In genomic region chr6:167420858-167421766, GRCh38 we compare ENCODE assay signal across 16 cellular contexts.
DNase-seq lines count a peak whose midpoint lies in the region; ATAC-seq, FAIRE-seq and TF ChIP-seq lines count a peak whose summit lies in the region.
"Had no signal": no experiment of that assay in that cellular context is flagged by ENCODE, and none has a peak within 500 bp of the region (broad histone marks: within the 10 kb centered on the region; RNA-seq: fewer than 3 reads in every experiment).

No MANE protein-coding gene starts in this region.

- FAIRE-seq in H1 (lab: Jason Lieb, UNC): no peak
- FAIRE-seq: GM12878 had no signal

- TF ChIP-seq RAD21 in H1 (IDR thresholded peaks at IDR 0.05 in 1 of 2, conservative IDR thresholded peaks at IDR 0.05 in 1 of 2; ENCODE audit: low read depth in 2 of 2, low read length in 2 of 2): no peak

- TF ChIP-seq POLR2A in H1 (IDR thresholded peaks at IDR 0.05; ENCODE audit: control extremely low read depth in 1 of 2, low read depth in 2 of 2, low read length in 2 of 2): no peak

- H2BK120ac ChIP-seq in H1 (replicated peaks; ENCODE audit: low read depth, low read length): no peak overlapping the region
- peak overlapping the region; percentile 77 for H2BK120ac ChIP-seq in neuronal stem cell (ENCODE audit: low read depth, low read length)

- H2BK5ac ChIP-seq in H1 (ENCODE audit: low read depth, low read length): 0 out of 2 replicates have a peak overlapping the region, but pooled peaks have one; percentile 39
- H2BK5ac ChIP-seq in neuronal stem cell (ENCODE audit: low read length): peak overlapping the region; percentile 88

- H2BK20ac ChIP-seq in H1 (ENCODE audit: low read length): no peak overlapping the region; the same call in 1 of the 2 replicates

- no peaks in the 10 kb centered on the region for H3K36me3 Mint-ChIP-seq in naive thymus-derived CD4-positive, alpha-beta T cell
- H3K36me3 Mint-ChIP-seq: CD4-positive, CD25-positive, alpha-beta regulatory T cell had no signal

- TF ChIP-seq CTCF in BE2C (IDR thresholded peaks at IDR 0.05; ENCODE audit: low read depth, low read length): no peak
- TF ChIP-seq CTCF in H1 (IDR thresholded peaks at IDR 0.05; ENCODE audit: control extremely low read depth in 1 of 3, insufficient read depth in 1 of 3, low read depth in 1 of 3, low read length in 3 of 3): no peak

- H2BK15ac ChIP-seq in H1 (ENCODE audit: low read length): peak overlapping the region; percentile 72; the same call in 1 of the 2 replicates
- peak overlapping the region; percentile 78 for H2BK15ac ChIP-seq in neuronal stem cell (ENCODE audit: low read length)

- H3K9ac ChIP-seq in H1 (replicated peaks in 1 of 4; ENCODE audit: extremely low read depth in 1 of 4, low read depth in 3 of 4, low read length in 3 of 4) (no peak overlapping the region; a peak in 1 of 7 replicates), neuronal stem cell (ENCODE audit: low read depth, low read length, poor library complexity) (no peak overlapping the region)
- H3K9ac ChIP-seq: parathyroid adenoma had no signal

- H3K23me2 ChIP-seq in H1 (ENCODE audit: low read depth, low read length): no peaks in the 10 kb centered on the region

- H2AFZ ChIP-seq in H1 (ENCODE audit: low read length): no peak overlapping the region
- H2AFZ ChIP-seq in neuronal stem cell (ENCODE audit: low read length): no peak overlapping the region
- H2AFZ ChIP-seq: parathyroid adenoma had no signal

- no peak overlapping the region for H3K4me3 Mint-ChIP-seq in naive thymus-derived CD4-positive, alpha-beta T cell
- H3K4me3 Mint-ChIP-seq: CD4-positive, CD25-positive, alpha-beta regulatory T cell; IgD-negative memory B cell; stimulated activated naive CD8-positive, alpha-beta T cell treated with anti-CD3 and anti-CD28 coated beads, Interleukin-15, Interleukin-2, amounts not matched to agents 100 ng/mL and 50 ng/mL, for 24 hours; T-helper 2 cell treated with Interferon-gamma antibody and Interleukin-4, amounts not matched to agents 5 μg/mL and 100 μg/mL, for 36 hours had no signal

- H3K56ac ChIP-seq in H1 (replicated peaks; ENCODE audit: insufficient read length, low read depth, low read length): no peak overlapping the region

- H3K79me2 ChIP-seq in H1 (ENCODE audit: control insufficient read depth in 1 of 2, insufficient read depth in 2 of 2, low read length in 2 of 2): no peaks in the 10 kb centered on the region
- H3K79me2 ChIP-seq: parathyroid adenoma had no signal

- H3K79me1 ChIP-seq in H1 (ENCODE audit: low read depth, low read length): no peaks in the 10 kb centered on the region
- peaks cover 3% of the 10 kb centered on the region for H3K79me1 ChIP-seq in neuronal stem cell (ENCODE audit: low read depth, low read length)

- H2AK5ac ChIP-seq in H1 (ENCODE audit: low read depth, low read length) (no peak overlapping the region), neuronal stem cell (ENCODE audit: low read depth, low read length) (peak overlapping the region; percentile 90)

- intact Hi-C loops in naive thymus-derived CD4-positive, alpha-beta T cell (cut with micrococcal nuclease): no loop called here

- peak overlapping the region; percentile 35; the same call in 1 of the 2 replicates for H2BK12ac ChIP-seq in H1 (ENCODE audit: low read depth, low read length)
- H2BK12ac ChIP-seq in neuronal stem cell (ENCODE audit: low read length): peak overlapping the region; percentile 59

- peak overlapping the region; percentile 71; the same call in 1 of the 2 replicates for H3K18ac ChIP-seq in H1 (ENCODE audit: extremely low read depth, low read length)
- H3K18ac ChIP-seq in neuronal stem cell (ENCODE audit: low read length): peak overlapping the region; percentile 94

- no peaks in the 10 kb centered on the region for H3K9me3 ChIP-seq in BE2C
- H3K9me3 ChIP-seq in H1 (ENCODE audit: insufficient read depth in 2 of 2, low read depth in 1 of 2, low read length in 1 of 2): peaks cover 0 to 5% of the 10 kb centered on the region in 2 experiments; a peak in 1 of 4 replicates
- no peaks in the 10 kb centered on the region for H3K9me3 ChIP-seq in neuronal stem cell (replicated peaks in 1 of 2; ENCODE audit: control insufficient read depth in 2 of 2, insufficient read depth in 1 of 2, low read depth in 1 of 2, low read length in 2 of 2)
- H3K9me3 ChIP-seq in naive thymus-derived CD4-positive, alpha-beta T cell (ENCODE audit: control insufficient read depth in 2 of 3, low read length in 3 of 3): no peaks in the 10 kb centered on the region

- H3K27me3 Mint-ChIP-seq in naive thymus-derived CD4-positive, alpha-beta T cell: peaks cover 0 to 35% (median 22%) of the 10 kb centered on the region in 5 donors
- H3K27me3 Mint-ChIP-seq: CD4-positive, CD25-positive, alpha-beta regulatory T cell had no signal

- H4K8ac ChIP-seq in H1 (ENCODE audit: extremely low read depth, insufficient read depth, low read length) (no peak overlapping the region; the same call in 1 of the 2 replicates), neuronal stem cell (ENCODE audit: low read depth, low read length) (peak overlapping the region; percentile 48)

- H3K27ac Mint-ChIP-seq in naive thymus-derived CD4-positive, alpha-beta T cell: no peak overlapping the region
- H3K27ac Mint-ChIP-seq: CD4-positive, CD25-positive, alpha-beta regulatory T cell; IgD-negative memory B cell; stimulated activated naive CD8-positive, alpha-beta T cell treated with anti-CD3 and anti-CD28 coated beads, Interleukin-15, Interleukin-2, amounts not matched to agents 100 ng/mL and 50 ng/mL, for 24 hours; T-helper 2 cell treated with Interferon-gamma antibody and Interleukin-4, amounts not matched to agents 5 μg/mL and 100 μg/mL, for 36 hours had no signal

- H3K27ac ChIP-seq in H1 (ENCODE audit: low read depth, low read length) (no peak overlapping the region), neuronal stem cell (replicated peaks; ENCODE audit: low read length) (no peak overlapping the region)
- no peak overlapping the region for H3K27ac ChIP-seq in naive thymus-derived CD4-positive, alpha-beta T cell (ENCODE audit: low read depth, low read length)
- H3K27ac ChIP-seq: parathyroid adenoma had no signal

- H3K23ac ChIP-seq in H1 (ENCODE audit: insufficient read length) (no peak overlapping the region), neuronal stem cell (ENCODE audit: low read depth, low read length, poor library complexity) (peak overlapping the region; percentile 60)

- no peaks in the 10 kb centered on the region for H3K4me1 Mint-ChIP-seq in naive thymus-derived CD4-positive, alpha-beta T cell
- H3K4me1 Mint-ChIP-seq: CD4-positive, CD25-positive, alpha-beta regulatory T cell; IgD-negative memory B cell had no signal

- WGBS in H1 (ENCODE audit: extremely low coverage in 1 of 2, insufficient coverage in 1 of 2, insufficient read length in 1 of 2, insufficient replicate concordance in 2 of 2, low coverage in 1 of 2, low lambda C conversion rate in 2 of 2, missing lambda C conversion rate in 1 of 2), 2 experiments: 89% methylated on average over 39 of the region's 39 CpGs; no CpG with 5 or more reads in 1 of the 2 experiments
- no CpG with 5 or more reads among the region's 39 CpGs for WGBS in neuronal stem cell (ENCODE audit: extremely low coverage in 2 of 2, insufficient read length in 2 of 2, insufficient replicate concordance in 1 of 2), 2 donors

- TF ChIP-seq EP300 in H1 (IDR thresholded peaks at IDR 0.05; ENCODE audit: borderline replicate concordance in 1 of 2, low read depth in 2 of 2, low read length in 2 of 2): no peak

- H3K9me3 Mint-ChIP-seq in naive thymus-derived CD4-positive, alpha-beta T cell: no peaks in the 10 kb centered on the region
- H3K9me3 Mint-ChIP-seq: stimulated activated naive CD8-positive, alpha-beta T cell treated with anti-CD3 and anti-CD28 coated beads, Interleukin-15, Interleukin-2, amounts not matched to agents 100 ng/mL and 50 ng/mL, for 24 hours; T-helper 2 cell treated with Interferon-gamma antibody and Interleukin-4, amounts not matched to agents 5 μg/mL and 100 μg/mL, for 36 hours had no signal

- no peak overlapping the region for H3K4me2 ChIP-seq in H1 (ENCODE audit: insufficient read depth in 1 of 2, low read depth in 2 of 2, low read length in 2 of 2)
- H3K4me2 ChIP-seq in neuronal stem cell (ENCODE audit: insufficient read depth, low read length, poor library complexity, severe bottlenecking): no peak overlapping the region

- no peak overlapping the region for H4K91ac ChIP-seq in H1 (replicated peaks; ENCODE audit: insufficient read length, low read length)
- H4K91ac ChIP-seq in neuronal stem cell (ENCODE audit: low read depth, low read length, poor library complexity): peak overlapping the region; percentile 40

- CTCF ChIA-PET in H1 (lab: Charles Lee; ENCODE audit: partially characterized antibody): no interaction called here
- CTCF ChIA-PET in naive thymus-derived CD4-positive, alpha-beta T cell (lab: Charles Lee): no interaction called here

- H3K36me3 ChIP-seq in BE2C: no peaks in the 10 kb centered on the region
- H3K36me3 ChIP-seq in H1 (ENCODE audit: control insufficient read depth in 2 of 4, insufficient read depth in 4 of 4, low read length in 3 of 4): no peaks in the 10 kb centered on the region
- H3K36me3 ChIP-seq in neuronal stem cell (replicated peaks in 1 of 2; ENCODE audit: control insufficient read depth in 2 of 2, insufficient read depth in 2 of 2, low read length in 2 of 2): no peaks in the 10 kb centered on the region
- no peaks in the 10 kb centered on the region for H3K36me3 ChIP-seq in naive thymus-derived CD4-positive, alpha-beta T cell (ENCODE audit: control insufficient read depth in 2 of 3, insufficient read depth in 3 of 3, low read length in 3 of 3)

- no peak overlapping the region for H4K5ac ChIP-seq in H1 (ENCODE audit: insufficient read length, low read depth, low read length)

- H3K4ac ChIP-seq in H1 (replicated peaks; ENCODE audit: insufficient read length, low read depth, low read length) (peak overlapping the region; percentile 82), neuronal stem cell (ENCODE audit: low read length) (peak overlapping the region; percentile 38)

- peak; percentile 45 for DNase-seq in BE2C
- peak; percentile 98 for DNase-seq in HuH-7.5 (ENCODE audit: low spot score)
- peak in 1 of 2 experiments; percentile 46 for DNase-seq in H1 (ENCODE audit: low read depth in 1 of 2, low spot score in 2 of 2)
- DNase-seq in neuronal stem cell (ENCODE audit: low spot score): no peak
- no peak for DNase-seq in naive thymus-derived CD4-positive, alpha-beta T cell
- DNase-seq in DMS 273 treated with DMSO at 0.1 percent for 48 hours (lab: John Stamatoyannopoulos, UW): no peak
- no peak for DNase-seq in NK-92 (lab: John Stamatoyannopoulos, UW; ENCODE audit: unreplicated experiment)
- DNase-seq: activated effector memory CD4-positive, alpha-beta T cell treated with anti-CD3 and anti-CD28 coated beads, Interleukin-2, amount 50 U/mL, for 16 hours; CD4-positive, CD25-positive, alpha-beta regulatory T cell; NCI-H1694 treated with DMSO at 0.1 percent for 48 hours had no signal

- H3K4me1 ChIP-seq in BE2C: no peaks in the 10 kb centered on the region
- H3K4me1 ChIP-seq in H1 (replicated peaks in 1 of 4; ENCODE audit: control insufficient read depth in 3 of 4, insufficient read depth in 4 of 4, low read length in 3 of 4): peaks cover 2 to 8% (median 5%) of the 10 kb centered on the region in 4 experiments; a peak in 5 of 7 replicates
- H3K4me1 ChIP-seq in neuronal stem cell (ENCODE audit: control insufficient read depth in 2 of 2, insufficient read depth in 1 of 2, low read depth in 1 of 2, low read length in 2 of 2): peaks cover 0 to 12% of the 10 kb centered on the region in 2 donors
- H3K4me1 ChIP-seq in naive thymus-derived CD4-positive, alpha-beta T cell (ENCODE audit: control insufficient read depth in 2 of 2, insufficient read depth in 2 of 2, low read length in 2 of 2): no peaks in the 10 kb centered on the region
- H3K4me1 ChIP-seq: parathyroid adenoma had no signal

- no peak for ATAC-seq in naive thymus-derived CD4-positive, alpha-beta T cell
- ATAC-seq in activated CD4-positive, CD25-positive, alpha-beta regulatory T cell treated with anti-CD3 and anti-CD28 coated beads, Interleukin-2, amount 50 U/mL, for 24 hours: no peak
- ATAC-seq: GM12878 had no signal

- H3K14ac ChIP-seq in H1 (ENCODE audit: insufficient read length): no peak overlapping the region
- peak overlapping the region; percentile 61 for H3K14ac ChIP-seq in neuronal stem cell (ENCODE audit: low read length)

- peak overlapping the region; percentile 23; the same call in 1 of the 2 replicates for H3K4me3 ChIP-seq in BE2C (ENCODE audit: low read depth, low read length)
- H3K4me3 ChIP-seq in H1 (ENCODE audit: extremely low read depth in 1 of 4, insufficient read depth in 2 of 4, low read depth in 3 of 4, low read length in 4 of 4): no peak overlapping the region
- H3K4me3 ChIP-seq in neuronal stem cell (ENCODE audit: low read length in 2 of 2): no peak overlapping the region
- no peak overlapping the region for H3K4me3 ChIP-seq in naive thymus-derived CD4-positive, alpha-beta T cell (ENCODE audit: low read length)
- H3K4me3 ChIP-seq: GM12878 had no signal

- H4K20me1 ChIP-seq in H1 (replicated peaks in 1 of 2; ENCODE audit: control insufficient read depth in 1 of 2, insufficient read depth in 2 of 2, low read length in 2 of 2): no peaks in the 10 kb centered on the region

- POLR2A ChIA-PET in H1 (lab: Charles Lee; ENCODE audit: partially characterized antibody): interaction anchor here (1.4 kb wide), 1 partner anchor 21 kb away, joined by 8 read pairs; no protein-coding TSS in a partner anchor
- POLR2A ChIA-PET in naive thymus-derived CD4-positive, alpha-beta T cell (lab: Charles Lee): no interaction called here

- H3K27me3 ChIP-seq in BE2C: peaks cover 27% of the 10 kb centered on the region
- no peaks in the 10 kb centered on the region for H3K27me3 ChIP-seq in H1 (replicated peaks in 1 of 4; ENCODE audit: control insufficient read depth in 3 of 4, extremely low read depth in 1 of 4, insufficient read depth in 3 of 4, low read length in 3 of 4)
- H3K27me3 ChIP-seq in neuronal stem cell (ENCODE audit: control insufficient read depth in 3 of 3, insufficient read depth in 3 of 3, low read depth in 1 of 3, low read length in 3 of 3): no peaks in the 10 kb centered on the region
- H3K27me3 ChIP-seq in naive thymus-derived CD4-positive, alpha-beta T cell (ENCODE audit: control insufficient read depth in 2 of 2, insufficient read depth in 2 of 2, low read length in 2 of 2): no peaks in the 10 kb centered on the region

Comparison
In these comparisons a context has a peak if more than half of its experiments do, and no peak if none do; other contexts are left out.
1. DNase-seq: peak in BE2C (single experiment) and HuH-7.5 (single experiment); none in neuronal stem cell (single experiment), naive thymus-derived CD4-positive, alpha-beta T cell (0 of 9), DMS 273 treated with DMSO at 0.1 percent for 48 hours (single experiment) and NK-92 (single experiment).